ENCODE assay signal across 8 cellular contexts in the genomic region with DNA sequence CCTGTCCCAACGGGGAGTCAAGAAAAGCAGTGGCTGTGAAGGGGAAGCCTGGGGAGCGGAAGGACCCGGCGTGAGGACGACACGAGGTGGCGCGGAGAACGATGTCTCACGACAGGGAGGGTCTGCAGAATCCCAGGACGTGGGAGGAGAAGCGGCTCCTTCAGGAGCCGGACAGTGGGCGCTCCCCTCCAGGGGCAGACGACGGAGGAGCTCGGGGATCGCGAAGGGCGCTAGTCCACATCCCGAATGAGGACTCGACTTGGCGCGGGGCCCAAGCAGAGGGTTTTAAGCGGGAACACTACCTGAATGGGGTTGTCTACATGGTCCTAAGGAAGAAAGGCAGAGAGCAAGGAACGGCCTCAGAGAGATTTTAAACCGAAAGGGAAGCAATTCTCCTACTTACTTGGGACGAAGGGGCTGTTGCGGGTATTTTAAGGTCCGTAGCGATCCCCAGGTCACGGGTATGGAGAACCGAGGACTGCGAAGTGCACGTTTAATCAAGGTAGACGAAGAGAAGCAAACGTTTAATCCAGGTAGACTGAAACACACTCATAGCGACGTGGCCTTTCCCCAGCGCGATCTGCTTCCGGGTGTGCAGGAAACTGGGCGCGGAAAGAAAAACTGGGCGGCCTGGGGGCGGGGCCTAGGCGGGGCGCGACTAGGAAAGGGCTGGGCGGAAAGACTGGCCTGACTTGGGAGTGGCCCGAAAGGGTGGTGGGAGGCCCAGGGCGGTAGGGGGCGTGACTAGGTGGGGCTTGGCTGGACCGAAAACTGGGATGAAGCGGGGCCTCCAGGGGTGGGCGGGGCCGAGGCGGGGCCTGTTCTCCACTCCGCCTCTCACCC. TPM values are rescaled to one million over a fixed set of nuclear protein-coding genes. Genes with fewer than 3 reads are reported as not detected.
DNase-seq lines count a peak whose midpoint lies in the region; ATAC-seq and TF ChIP-seq lines count a peak whose summit lies in the region.

A gene (minus strand): TSS at position 594 of the 843 bp plus-strand sequence. CDS start 10,964 bp downstream, outside the sequence.

- TF ChIP-seq CTCF in ascending aorta (IDR thresholded peaks at IDR 0.05), result no peak
- no peak for TF ChIP-seq CTCF in right atrium auricular region (IDR thresholded peaks at IDR 0.05)
- no peak for TF ChIP-seq CTCF in prostate gland (IDR thresholded peaks at IDR 0.05)
- peak in 1 of 6 experiments; percentile 13 for TF ChIP-seq CTCF in upper lobe of left lung (IDR thresholded peaks at IDR 0.05)

- H3K36me3 ChIP-seq in HAP-1 (replicated peaks) (no peaks in the 10 kb centered on the region), ascending aorta (peaks cover 15 to 28% of the 10 kb centered on the region in 2 donors), right atrium auricular region (no peaks in the 10 kb centered on the region), prostate gland (no peaks in the 10 kb centered on the region), upper lobe of left lung (peaks cover 4 to 24% (median 16%) of the 10 kb centered on the region in 4 donors)

- WGBS in prostate gland, result under 1% methylated on average over 54 of the region's 59 CpGs
- 1 to 2% methylated on average over 53 of the region's 59 CpGs for WGBS in upper lobe of left lung, 2 donors

- peak; percentile 59 for TF ChIP-seq POLR2A in prostate gland (IDR thresholded peaks at IDR 0.05)
- TF ChIP-seq POLR2A in upper lobe of left lung (IDR thresholded peaks at IDR 0.05), result peak in 3 of 4 donors; percentile 53 to 73 (median 67)

- in situ Hi-C loops in HAP-1 (cut with MboI; ENCODE audit: low sequenced_read_pairs), result no loop called here

- no peak for TF ChIP-seq EP300 in upper lobe of left lung (IDR thresholded peaks at IDR 0.05)

- peaks cover 15% of the 10 kb centered on the region for H3K4me1 Mint-ChIP-seq in T-helper 2 cell treated with Interferon-gamma antibody and Interleukin-4, amounts not matched to agents 5 μg/mL and 100 μg/mL, for 36 hours (ENCODE audit: low read depth)

- peak within 1 kb of the TSS; percentile 89 for H3K27ac Mint-ChIP-seq in T-helper 2 cell treated with Interferon-gamma antibody and Interleukin-4, amounts not matched to agents 5 μg/mL and 100 μg/mL, for 36 hours

- H3K4me1 ChIP-seq in HAP-1, result no peaks in the 10 kb centered on the region
- no peaks in the 10 kb centered on the region for H3K4me1 ChIP-seq in ascending aorta
- H3K4me1 ChIP-seq in right atrium auricular region, result peaks cover 0 to 17% of the 10 kb centered on the region in 2 donors
- no peaks in the 10 kb centered on the region for H3K4me1 ChIP-seq in prostate gland (replicated peaks)
- peaks cover 11 to 29% (median 16%) of the 10 kb centered on the region in 4 donors for H3K4me1 ChIP-seq in upper lobe of left lung

- peaks cover 84% of the 10 kb centered on the region for H3K9me3 Mint-ChIP-seq in T-helper 2 cell treated with Interferon-gamma antibody and Interleukin-4, amounts not matched to agents 5 μg/mL and 100 μg/mL, for 36 hours

- peaks cover 17% of the 10 kb centered on the region for H3K9me3 ChIP-seq in HAP-1
- peaks cover 13 to 48% of the 10 kb centered on the region in 2 donors for H3K9me3 ChIP-seq in ascending aorta
- peaks cover 0 to 19% of the 10 kb centered on the region in 2 donors for H3K9me3 ChIP-seq in right atrium auricular region
- no peaks in the 10 kb centered on the region for H3K9me3 ChIP-seq in prostate gland
- peaks cover 4 to 48% (median 32%) of the 10 kb centered on the region in 4 donors for H3K9me3 ChIP-seq in upper lobe of left lung

- peaks cover 50% of the 10 kb centered on the region for H3K36me3 Mint-ChIP-seq in T-helper 2 cell treated with Interferon-gamma antibody and Interleukin-4, amounts not matched to agents 5 μg/mL and 100 μg/mL, for 36 hours (ENCODE audit: low read depth)

- H3K4me3 ChIP-seq in HAP-1 (peak within 1 kb of the TSS; percentile 32), ascending aorta (peak within 1 kb of the TSS; percentile 91 to 95), right atrium auricular region (peak within 1 kb of the TSS; percentile 73 to 88), prostate gland (peak within 1 kb of the TSS; percentile 65 to 73), upper lobe of left lung (peak within 1 kb of the TSS; percentile 84 to 95 (median 86))

- intact Hi-C loops in ascending aorta (cut with DNase I), result loop anchor here (1.0 to 5.0 kb wide), 5 partner anchors 44 to 202 kb away; a partner anchor contains a TSS
- intact Hi-C loops in prostate gland (cut with DNase I), result loop anchor here (5.0 kb wide), 1 partner anchor 42 kb away; a partner anchor contains a TSS

- DNase-seq in DMS53 treated with DMSO at 0.1 percent for 48 hours (lab: John Stamatoyannopoulos, UW; ENCODE audit: unreplicated experiment), result peak; percentile 90
- peak; percentile 7 to 75 for DNase-seq in HAP-1 (ENCODE audit: low spot score in 2 of 2)
- peak; percentile 66 for DNase-seq in NCI-H1417 treated with DMSO at 0.1 percent for 48 hours (lab: John Stamatoyannopoulos, UW)
- DNase-seq in T-helper 2 cell treated with Interferon-gamma antibody and Interleukin-4, amounts not matched to agents 5 μg/mL and 100 μg/mL, for 36 hours (ENCODE audit: low spot score), result peak; percentile 79
- DNase-seq in ascending aorta (ENCODE audit: low spot score in 2 of 2), result peak; percentile 85 to 97
- DNase-seq in right atrium auricular region (ENCODE audit: low spot score), result peak; percentile 94
- peak; percentile 90 for DNase-seq in prostate gland (ENCODE audit: low spot score)
- peak; percentile 91 to 99 for DNase-seq in upper lobe of left lung

- ATAC-seq in upper lobe of left lung (ENCODE audit: low FRiP score in 2 of 2), result peak; percentile 99

- H3K4me3 Mint-ChIP-seq in T-helper 2 cell treated with Interferon-gamma antibody and Interleukin-4, amounts not matched to agents 5 μg/mL and 100 μg/mL, for 36 hours, result peak within 1 kb of the TSS; percentile 89

- no peaks in the 10 kb centered on the region for H3K27me3 ChIP-seq in HAP-1 (ENCODE audit: low read depth)
- no peaks in the 10 kb centered on the region for H3K27me3 ChIP-seq in ascending aorta
- no peaks in the 10 kb centered on the region for H3K27me3 ChIP-seq in right atrium auricular region
- H3K27me3 ChIP-seq in prostate gland (replicated peaks; ENCODE audit: insufficient read depth), result no peaks in the 10 kb centered on the region
- H3K27me3 ChIP-seq in upper lobe of left lung, result no peaks in the 10 kb centered on the region

- H3K27me3 Mint-ChIP-seq in T-helper 2 cell treated with Interferon-gamma antibody and Interleukin-4, amounts not matched to agents 5 μg/mL and 100 μg/mL, for 36 hours (ENCODE audit: low read depth), result no peaks in the 10 kb centered on the region

- peak within 1 kb of the TSS; percentile 75 to 87 for H3K27ac ChIP-seq in ascending aorta
- peak within 1 kb of the TSS; percentile 58 to 64 for H3K27ac ChIP-seq in right atrium auricular region
- H3K27ac ChIP-seq in prostate gland, result peak within 1 kb of the TSS; percentile 66 to 72
- peak within 1 kb of the TSS; percentile 75 to 86 (median 82) for H3K27ac ChIP-seq in upper lobe of left lung

RNA-seq across cellular contexts. Expression of the gene that starts here (rescaled TPM):
- total RNA-seq in ascending aorta, result 6.9 TPM
- total RNA-seq in right atrium auricular region, result 10 to 100 TPM in 1 of 2 donors, 1 to 10 TPM in 1; 4.8 to 11.0 TPM
- total RNA-seq in prostate gland, result 10 to 100 TPM; 24.6 to 34.3 TPM
- total RNA-seq in upper lobe of left lung, result 10 to 100 TPM; 13.7 to 32.5 (median 17.1) TPM

Comparison
In these comparisons a context has a peak if more than half of its experiments do, and no peak if none do; other contexts are left out.
1. Peak in every context shown above with its lines: DNase-seq, ATAC-seq, H3K4me3 ChIP-seq and H3K27ac ChIP-seq.
2. DNase-seq: peak in every context shown above with its lines; median percentile 95 in upper lobe of left lung; 94 in right atrium auricular region; 91 in ascending aorta; 90 in DMS53 treated with DMSO at 0.1 percent for 48 hours; 90 in prostate gland; 79 in T-helper 2 cell treated with Interferon-gamma antibody and Interleukin-4, amounts not matched to agents 5 μg/mL and 100 μg/mL, for 36 hours; 66 in NCI-H1417 treated with DMSO at 0.1 percent for 48 hours; 41 in HAP-1.
3. H3K4me3 ChIP-seq: peak in every context shown above with its lines; median percentile 93 in ascending aorta; 86 in upper lobe of left lung; 80 in right atrium auricular region; 69 in prostate gland; 32 in HAP-1.